In the genomic region with DNA sequence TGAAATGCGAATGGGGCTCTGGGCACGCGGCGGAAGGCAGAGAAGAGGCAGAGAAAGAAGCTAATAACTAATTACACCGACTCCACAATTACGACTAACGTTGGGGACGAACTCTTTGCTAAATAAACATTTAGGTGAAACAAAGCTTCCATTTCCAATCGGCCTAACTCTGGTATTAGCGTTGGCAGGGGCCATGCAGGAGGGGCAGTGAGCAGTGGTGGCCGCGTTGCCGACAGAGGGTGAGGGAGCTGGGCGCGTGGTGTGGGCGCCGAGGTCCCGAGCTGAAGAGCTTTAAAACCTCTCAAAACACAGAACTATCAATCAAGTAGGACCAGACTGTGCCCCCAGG, we compare ENCODE assay signal across 8 cellular contexts. TPM values are rescaled to one million over a fixed set of nuclear protein-coding genes. Genes with fewer than 3 reads are reported as not detected.
DNase-seq lines count a peak whose midpoint lies in the region; ATAC-seq and TF ChIP-seq lines count a peak whose summit lies in the region.

No MANE protein-coding gene starts in this region.

- peak overlapping the region; percentile 73 for H3K4me3 ChIP-seq in CD4-positive, CD25-positive, alpha-beta regulatory T cell (ENCODE audit: low read depth, low read length)
- H3K4me3 ChIP-seq in adrenal gland = peak overlapping the region in 3 of 4 donors; percentile 8 to 93 (median 88)
- peak overlapping the region; percentile 94 to 97 for H3K4me3 ChIP-seq in testis

- peaks cover 6 to 23% (median 16%) of the 10 kb centered on the region in 4 donors for H3K4me1 Mint-ChIP-seq in CD4-positive, CD25-positive, alpha-beta regulatory T cell

- H3K4me1 ChIP-seq in CD4-positive, CD25-positive, alpha-beta regulatory T cell (ENCODE audit: control insufficient read depth, insufficient read depth, low read length, poor library complexity, severe bottlenecking) = peaks cover 13% of the 10 kb centered on the region
- H3K4me1 ChIP-seq in adrenal gland (replicated peaks in 1 of 2) (peaks cover 4 to 5% of the 10 kb centered on the region in 2 donors), testis (no peaks in the 10 kb centered on the region)

- peak overlapping the region; percentile 95 for H3K27ac ChIP-seq in CD4-positive, CD25-positive, alpha-beta regulatory T cell (ENCODE audit: insufficient read depth, low read length, poor library complexity, severe bottlenecking)
- peak overlapping the region; percentile 91 to 99 (median 98) for H3K27ac ChIP-seq in adrenal gland
- H3K27ac ChIP-seq in testis = peak overlapping the region; percentile 71 to 93

- no peak for TF ChIP-seq POLR2A in adrenal gland (IDR thresholded peaks at IDR 0.05)
- no peak for TF ChIP-seq POLR2A in testis (IDR thresholded peaks at IDR 0.05)

- TF ChIP-seq CTCF in adrenal gland (IDR thresholded peaks at IDR 0.05) (peak in 1 of 6 experiments; percentile 23), testis (IDR thresholded peaks at IDR 0.05) (no peak)

- peak overlapping the region; percentile 85 to 89 (median 88) for H3K4me3 Mint-ChIP-seq in CD4-positive, CD25-positive, alpha-beta regulatory T cell

- H3K9me3 ChIP-seq in CD4-positive, CD25-positive, alpha-beta regulatory T cell (ENCODE audit: control insufficient read depth in 2 of 2, low read length in 2 of 2) = no peaks in the 10 kb centered on the region
- no peaks in the 10 kb centered on the region for H3K9me3 ChIP-seq in adrenal gland (replicated peaks in 1 of 3)
- no peaks in the 10 kb centered on the region for H3K9me3 ChIP-seq in testis

- 6 to 22% (median 12%) methylated on average over 16 to 18 of the region's 18 CpGs for WGBS in adrenal gland, 4 donors
- whole genome bisulfite sequencing in testis, 2 donors = 6 to 9% methylated on average over 18 of the region's 18 CpGs

- no peak for ATAC-seq in CD4-positive, CD25-positive, alpha-beta regulatory T cell (ENCODE audit: low read depth in 2 of 2)
- ATAC-seq in HG02884 (IDR thresholded peaks at IDR 0.05; ENCODE audit: unreplicated experiment) = peak; percentile 19
- peak; percentile 26 for ATAC-seq in left colon
- ATAC-seq in HG03460 (IDR thresholded peaks at IDR 0.05; ENCODE audit: unreplicated experiment) = no peak

- peak overlapping the region in 2 of 3 donors; percentile 95 to 97 for H3K27ac Mint-ChIP-seq in CD4-positive, CD25-positive, alpha-beta regulatory T cell

- intact Hi-C loops in adrenal gland (cut with DNase I) (no loop called here), left colon (cut with DNase I, micrococcal nuclease) (no loop called here), testis (cut with DNase I; ENCODE audit: low total_unique reads) (no loop called here)

- H3K27me3 Mint-ChIP-seq in CD4-positive, CD25-positive, alpha-beta regulatory T cell = peaks cover 5% of the 10 kb centered on the region

- H3K36me3 ChIP-seq in CD4-positive, CD25-positive, alpha-beta regulatory T cell (ENCODE audit: control insufficient read depth, insufficient read depth, low read length) = peaks cover 8% of the 10 kb centered on the region
- H3K36me3 ChIP-seq in adrenal gland (replicated peaks in 1 of 2) = peaks cover 0 to 11% of the 10 kb centered on the region in 2 donors
- H3K36me3 ChIP-seq in testis (ENCODE audit: low read depth, missing control alignments) = no peaks in the 10 kb centered on the region

- peaks cover 3% of the 10 kb centered on the region for H3K36me3 Mint-ChIP-seq in CD4-positive, CD25-positive, alpha-beta regulatory T cell

- H3K27me3 ChIP-seq in CD4-positive, CD25-positive, alpha-beta regulatory T cell (ENCODE audit: control insufficient read depth, insufficient read depth, low read length) = no peaks in the 10 kb centered on the region
- H3K27me3 ChIP-seq in adrenal gland (no peaks in the 10 kb centered on the region), testis (no peaks in the 10 kb centered on the region)

- DNase-seq in CD4-positive, CD25-positive, alpha-beta regulatory T cell = no peak
- no peak for DNase-seq in adrenal gland
- no peak for DNase-seq in left colon
- no peak for DNase-seq in testis
- DNase-seq in NCI-H1436 treated with DMSO at 0.1 percent for 48 hours (lab: John Stamatoyannopoulos, UW) = no peak
- no peak for DNase-seq in NCI-H524 (lab: John Stamatoyannopoulos, UW)

- H3K9me3 Mint-ChIP-seq in CD4-positive, CD25-positive, alpha-beta regulatory T cell = no peaks in the 10 kb centered on the region

RNA-seq across cellular contexts. Expression of a gene that starts 0.6 kb away (rescaled TPM):
- total RNA-seq in CD4-positive, CD25-positive, alpha-beta regulatory T cell = 18.2 TPM
- 10 to 100 TPM; 12.2 to 19.7 (median 14.4) TPM for polyA plus RNA-seq in CD4-positive, CD25-positive, alpha-beta regulatory T cell
- total RNA-seq in adrenal gland (10 to 100 TPM; 30.4 to 43.5 (median 38.0) TPM), left colon (10 to 100 TPM; 35.7 to 38.2 TPM), testis (10 to 100 TPM; 37.8 to 53.3 TPM)
- polyA plus RNA-seq in adrenal gland (10 to 100 TPM; 34.1 to 40.2 (median 34.8) TPM), testis (ENCODE audit: insufficient read depth, low read depth, low replicate concordance) (35.2 TPM)

RNA-seq across cellular contexts. Expression of a gene that starts 13.2 kb away (rescaled TPM):
- 18.4 TPM for total RNA-seq in CD4-positive, CD25-positive, alpha-beta regulatory T cell
- 1 to 10 TPM; 5.7 to 8.8 (median 7.4) TPM for polyA plus RNA-seq in CD4-positive, CD25-positive, alpha-beta regulatory T cell
- total RNA-seq in adrenal gland (10 to 100 TPM in 3 of 8 donors, 1 to 10 TPM in 5; 3.6 to 19.3 (median 6.9) TPM), left colon (10 to 100 TPM; 10.5 to 21.5 TPM), testis (10 to 100 TPM; 24.8 to 24.9 TPM)
- polyA plus RNA-seq in adrenal gland (1 to 10 TPM; 5.0 to 10.0 (median 6.3) TPM), testis (ENCODE audit: insufficient read depth, low read depth, low replicate concordance) (14.2 TPM)

RNA-seq across cellular contexts. Expression of a gene that starts 32.9 kb away (rescaled TPM):
- total RNA-seq in CD4-positive, CD25-positive, alpha-beta regulatory T cell = not detected
- under 1 TPM in 2 of 4 donors, not detected in 2; 0.07 to 0.23 TPM for polyA plus RNA-seq in CD4-positive, CD25-positive, alpha-beta regulatory T cell
- total RNA-seq in adrenal gland = not detected
- not detected for polyA plus RNA-seq in adrenal gland
- total RNA-seq in left colon = not detected
- under 1 TPM; 0.25 to 0.47 TPM for total RNA-seq in testis
- 0.24 TPM for polyA plus RNA-seq in testis (ENCODE audit: insufficient read depth, low read depth, low replicate concordance)

Comparison
In these comparisons a context has a peak if more than half of its experiments do, and no peak if none do; other contexts are left out.
1. ATAC-seq: peak in HG02884 (single experiment) and left colon (single experiment); none in CD4-positive, CD25-positive, alpha-beta regulatory T cell (0 of 2) and HG03460 (single experiment).
2. Peak in every context shown above with its lines, with median percentiles within 50 percentile points of each other: H3K27ac ChIP-seq and H3K4me3 ChIP-seq.